ENCODE assay signal across 2 cellular contexts in the genomic region with DNA sequence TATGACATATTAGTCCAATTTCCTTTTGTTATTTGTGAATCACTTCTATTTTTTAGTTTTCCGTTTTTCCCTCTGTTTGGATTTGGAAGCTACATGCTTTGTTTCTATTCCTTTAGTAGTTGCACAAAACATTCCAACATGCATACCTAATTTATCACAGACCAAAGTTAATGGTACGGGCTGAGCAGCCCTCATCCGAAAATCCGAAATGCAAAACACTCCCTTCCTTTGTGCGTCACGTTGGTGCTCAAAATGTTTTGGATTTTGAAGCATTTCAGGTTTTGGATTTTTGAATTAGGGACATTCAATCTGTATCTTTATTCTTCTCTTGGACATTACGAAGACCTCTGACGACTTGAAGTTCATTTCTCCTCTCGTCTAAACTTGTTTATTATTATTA.
TF ChIP-seq lines count a peak whose summit lies in the region.

No MANE protein-coding gene starts in this region.

TF ChIP-seq in A549, 52 proteins besides CTCF, POLR2A, EP300 and RAD21:
- TF ChIP-seq CHD4 (IDR thresholded peaks at IDR 0.05; ENCODE audit: borderline replicate concordance): no peak
- TF ChIP-seq PHF8 (IDR thresholded peaks at IDR 0.05; ENCODE audit: borderline replicate concordance, low read depth): no peak

TF ChIP-seq in H1, 55 proteins besides CTCF, POLR2A, EP300 and RAD21:
- no peak for TF ChIP-seq HDAC2 (IDR thresholded peaks at IDR 0.05; ENCODE audit: borderline replicate concordance in 1 of 2, low read depth in 2 of 2, low read length in 2 of 2)
- no peak for TF ChIP-seq CEBPB (IDR thresholded peaks at IDR 0.05; ENCODE audit: low read depth, low read length)
- no peak for TF ChIP-seq CBX5 (IDR thresholded peaks at IDR 0.05; ENCODE audit: low read depth, low read length)
- no peak for TF ChIP-seq TAF7 (optimal IDR thresholded peaks at IDR 0.05; ENCODE audit: borderline replicate concordance, low read depth, low read length)
- TF ChIP-seq SUZ12 (IDR thresholded peaks at IDR 0.05; ENCODE audit: low read length): no peak
- TF ChIP-seq SRF (IDR thresholded peaks at IDR 0.05; ENCODE audit: low read depth, low read length): no peak
- no peak for TF ChIP-seq JUN (IDR thresholded peaks at IDR 0.05; ENCODE audit: low read depth, low read length)
- no peak for TF ChIP-seq KDM1A (IDR thresholded peaks at IDR 0.05; ENCODE audit: borderline replicate concordance, low read length)
- TF ChIP-seq, protein P1, sequence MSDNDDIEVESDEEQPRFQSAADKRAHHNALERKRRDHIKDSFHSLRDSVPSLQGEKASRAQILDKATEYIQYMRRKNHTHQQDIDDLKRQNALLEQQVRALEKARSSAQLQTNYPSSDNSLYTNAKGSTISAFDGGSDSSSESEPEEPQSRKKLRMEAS (IDR thresholded peaks at IDR 0.05): no peak
- TF ChIP-seq BRCA1 (IDR thresholded peaks at IDR 0.05; ENCODE audit: low read depth, low read length): no peak
- no peak for TF ChIP-seq CTBP2 (IDR thresholded peaks at IDR 0.05; ENCODE audit: borderline replicate concordance, insufficient read depth, insufficient read length, low read length)
